8 cellular contexts compared by ENCODE assay signal in genomic region chr5:67215592-67216471, GRCh38. TPM values are rescaled to one million over a fixed set of nuclear protein-coding genes. Genes with fewer than 3 reads are reported as not detected.
DNase-seq lines count a peak whose midpoint lies in the region; ATAC-seq lines count a peak whose summit lies in the region.

No MANE protein-coding gene starts in this region.

- ATAC-seq in HG03139 (IDR thresholded peaks at IDR 0.05; ENCODE audit: unreplicated experiment), result peak; percentile 99

- DNase-seq in NCI-H146 (lab: John Stamatoyannopoulos, UW) (peak; percentile 51), NCI-H146 treated with DMSO at 0.1 percent for 48 hours (lab: John Stamatoyannopoulos, UW; ENCODE audit: unreplicated experiment) (no peak), SK-N-DZ (ENCODE audit: low spot score) (peak; percentile 51), hypothalamus (lab: John Stamatoyannopoulos, UW) (peak in 32 of 51 donors; percentile 8 to 61 (median 34)), amniotic stem cell (lab: John Stamatoyannopoulos, UW) (no peak)
- DNase-seq in activated naive CD4-positive, alpha-beta T cell treated with anti-CD3 and anti-CD28 coated beads, Interleukin-2, amount 50 U/mL, for 16 hours, result peak; percentile 53
- DNase-seq in stimulated activated CD4-positive, alpha-beta T cell treated with anti-CD3 and anti-CD28 coated beads, Interleukin-15, amount 100 ng/mL, for 48 hours (ENCODE audit: low read depth in 2 of 2), result peak; percentile 46 to 47

RNA-seq across cellular contexts. Expression of gene CD180, which starts 19.2 kb away (rescaled TPM):
- not detected in 2 replicates for polyA plus RNA-seq in SK-N-DZ (2014; cell fraction: cytosol; rRNA removed)
- not detected in 2 replicates for polyA plus RNA-seq in SK-N-DZ (2014; cell fraction: nucleus; rRNA removed)

Comparison
In these comparisons a context has a peak if more than half of its experiments do, and no peak if none do; other contexts are left out.
1. DNase-seq: peak in NCI-H146 (single experiment), SK-N-DZ (single experiment), activated naive CD4-positive, alpha-beta T cell treated with anti-CD3 and anti-CD28 coated beads, Interleukin-2, amount 50 U/mL, for 16 hours (single experiment), hypothalamus (32 of 51) and stimulated activated CD4-positive, alpha-beta T cell treated with anti-CD3 and anti-CD28 coated beads, Interleukin-15, amount 100 ng/mL, for 48 hours (2 of 2); none in NCI-H146 treated with DMSO at 0.1 percent for 48 hours (single experiment) and amniotic stem cell (single experiment).